2 cellular contexts compared by ENCODE assay signal in genomic region chr1:238404506-238404905, GRCh38.
TF ChIP-seq lines count a peak whose summit lies in the region.

No MANE protein-coding gene starts in this region.

TF ChIP-seq in SK-N-SH, 30 proteins besides CTCF, POLR2A, EP300 and RAD21:
- TF ChIP-seq, protein P1, sequence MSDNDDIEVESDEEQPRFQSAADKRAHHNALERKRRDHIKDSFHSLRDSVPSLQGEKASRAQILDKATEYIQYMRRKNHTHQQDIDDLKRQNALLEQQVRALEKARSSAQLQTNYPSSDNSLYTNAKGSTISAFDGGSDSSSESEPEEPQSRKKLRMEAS (IDR thresholded peaks at IDR 0.05; ENCODE audit: low read depth), result no peak
- no peak for TF ChIP-seq CHD2 (IDR thresholded peaks at IDR 0.05; ENCODE audit: low read length, partially characterized antibody)
- no peak for TF ChIP-seq RXRA (IDR thresholded peaks at IDR 0.05; ENCODE audit: borderline replicate concordance, low read depth)
- TF ChIP-seq GABPA (IDR thresholded peaks at IDR 0.05; ENCODE audit: low read depth), result no peak

TF ChIP-seq in H1, 55 proteins besides CTCF, POLR2A, EP300 and RAD21:
- TF ChIP-seq HDAC2 (IDR thresholded peaks at IDR 0.05; ENCODE audit: borderline replicate concordance in 1 of 2, low read depth in 2 of 2, low read length in 2 of 2) (no peak), GTF2F1 (IDR thresholded peaks at IDR 0.05; ENCODE audit: borderline replicate concordance, low read depth, low read length) (no peak), POLR2AphosphoS5 (IDR thresholded peaks at IDR 0.05; ENCODE audit: low read depth, low read length) (no peak), SRF (IDR thresholded peaks at IDR 0.05; ENCODE audit: low read depth, low read length) (no peak), BRCA1 (IDR thresholded peaks at IDR 0.05; ENCODE audit: low read depth, low read length) (no peak), SAP30 (IDR thresholded peaks at IDR 0.05; ENCODE audit: insufficient read depth, insufficient replicate concordance, low read length) (no peak), EZH2 (IDR thresholded peaks at IDR 0.05; ENCODE audit: low read depth, low read length, severe bottlenecking) (no peak), TCF12 (IDR thresholded peaks at IDR 0.05; ENCODE audit: low read depth, low read length) (no peak), TAF1 (IDR thresholded peaks at IDR 0.05; ENCODE audit: low read depth, low read length) (no peak), ZNF274 (IDR thresholded peaks at IDR 0.05; ENCODE audit: borderline replicate concordance, extremely low read depth, low read length) (no peak), CHD2 (IDR thresholded peaks at IDR 0.05; ENCODE audit: low read length) (no peak), HDAC6 (IDR thresholded peaks at IDR 0.05; ENCODE audit: low read depth, low read length) (no peak), NANOG (IDR thresholded peaks at IDR 0.05; ENCODE audit: insufficient read depth, low read depth, low read length, poor library complexity, severe bottlenecking) (no peak), CHD7 (IDR thresholded peaks at IDR 0.05; ENCODE audit: insufficient replicate concordance, low read length) (no peak), TEAD4 (IDR thresholded peaks at IDR 0.05; ENCODE audit: low read depth, low read length) (no peak), POU5F1 (IDR thresholded peaks at IDR 0.05; ENCODE audit: low read depth, low read length) (no peak), ATF3 (IDR thresholded peaks at IDR 0.05; ENCODE audit: insufficient read depth, low read depth, low read length) (no peak)
TF ChIP-seq in H1: peak in this region for 0.
